In the genomic region with DNA sequence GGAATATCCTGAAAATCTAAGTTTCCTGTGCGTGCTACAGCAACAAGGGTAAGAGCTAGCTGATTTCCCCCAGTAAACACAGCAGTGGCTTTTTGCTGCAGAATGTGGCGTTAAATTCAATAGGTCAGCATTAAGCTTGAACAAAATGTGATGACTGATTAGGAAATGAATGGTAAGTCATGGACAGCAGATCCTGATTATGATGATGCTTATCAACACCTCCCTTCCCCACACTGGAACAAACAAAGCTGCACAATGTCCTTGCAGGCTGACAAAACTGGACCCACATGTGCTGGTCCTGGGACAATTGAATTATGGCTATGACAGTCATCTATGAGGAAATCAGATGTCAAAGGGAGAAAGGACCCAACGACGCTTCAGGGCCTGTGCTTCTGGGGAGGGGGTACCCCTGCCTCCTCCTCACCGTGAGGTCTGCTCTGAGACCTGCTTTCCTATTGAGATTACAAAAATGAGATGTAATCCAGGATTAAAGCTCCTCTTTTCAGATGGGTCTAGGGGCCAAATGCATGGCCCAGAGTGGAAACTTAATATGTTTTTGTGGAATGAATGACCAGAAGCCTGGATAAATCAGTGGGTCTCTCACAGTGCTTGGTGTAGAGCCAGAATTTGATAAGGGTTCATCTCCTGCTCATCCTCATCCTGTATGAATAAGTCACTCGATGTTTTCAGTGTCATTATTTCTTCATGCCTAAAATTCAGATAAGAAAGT, we compare ENCODE assay signal across 18 cellular contexts. TPM values are rescaled to one million over a fixed set of nuclear protein-coding genes. Genes with fewer than 3 reads are reported as not detected.
DNase-seq lines count a peak whose midpoint lies in the region; ATAC-seq, FAIRE-seq and TF ChIP-seq lines count a peak whose summit lies in the region.
"Had no signal": no experiment of that assay in that cellular context is flagged by ENCODE, and none has a peak within 500 bp of the region (broad histone marks: within the 10 kb centered on the region; RNA-seq: fewer than 3 reads in every experiment).

No MANE protein-coding gene starts in this region.

- POLR2A ChIA-PET in HepG2 (lab: Yijun Ruan, JAX) (no interaction called here), K562 (lab: Yijun Ruan, JAX) (no interaction called here)

- H3K4me3 ChIP-seq in HepG2 (replicated peaks in 1 of 3; ENCODE audit: insufficient read depth in 1 of 3, low read depth in 2 of 3, low read length in 3 of 3), result no peak overlapping the region
- H3K4me3 ChIP-seq in right lobe of liver, result no peak overlapping the region
- no peak overlapping the region for H3K4me3 ChIP-seq in K562
- H3K4me3 ChIP-seq in spleen, result no peak overlapping the region
- H3K4me3 ChIP-seq: BLaER1 had no signal

- TF ChIP-seq CTCF in HepG2 (CRISPR knock-in tag; IDR thresholded peaks at IDR 0.05) (no peak), right lobe of liver (IDR thresholded peaks at IDR 0.05) (no peak), K562 (IDR thresholded peaks at IDR 0.05 in 2 of 3, conservative IDR thresholded peaks at IDR 0.05 in 1 of 3; ENCODE audit: insufficient read depth in 2 of 3, low read depth in 1 of 3, low read length in 3 of 3) (no peak), spleen (IDR thresholded peaks at IDR 0.05 in 8 of 11, conservative IDR thresholded peaks at IDR 0.05 in 3 of 11) (no peak)

- H3K79me2 ChIP-seq in HepG2 (ENCODE audit: insufficient read depth, low read length) (no peaks in the 10 kb centered on the region), K562 (ENCODE audit: control insufficient read depth, insufficient read depth, low read length) (no peaks in the 10 kb centered on the region)

- H4K20me1 ChIP-seq in HepG2 (ENCODE audit: insufficient read depth, low read length) (no peaks in the 10 kb centered on the region), K562 (replicated peaks; ENCODE audit: control insufficient read depth, insufficient read depth, low read length) (no peaks in the 10 kb centered on the region)
- H4K20me1 ChIP-seq: BLaER1 had no signal

- intact Hi-C loops in HepG2 (cut with micrococcal nuclease; ENCODE audit: unreplicated experiment) (loop anchor here (5.0 to 10.0 kb wide), 5 partner anchors 285 to 1535 kb away; a partner anchor contains a TSS), right lobe of liver (cut with DNase I) (no loop called here), K562 (cut with micrococcal nuclease) (loop anchor here (10.0 kb wide), 2 partner anchors 1505 to 1735 kb away; no protein-coding TSS in a partner anchor), spleen (cut with DNase I; ENCODE audit: low total_unique reads) (no loop called here)

- no peaks in the 10 kb centered on the region for H3K36me3 ChIP-seq in HepG2 (replicated peaks in 1 of 2; ENCODE audit: control insufficient read depth in 1 of 2, insufficient read depth in 2 of 2, low read length in 2 of 2)
- H3K36me3 ChIP-seq in right lobe of liver, result no peaks in the 10 kb centered on the region
- no peaks in the 10 kb centered on the region for H3K36me3 ChIP-seq in K562 (ENCODE audit: control insufficient read depth, insufficient read depth, low read length)
- H3K36me3 ChIP-seq in spleen, result no peaks in the 10 kb centered on the region
- H3K36me3 ChIP-seq: BLaER1 had no signal

- no peaks in the 10 kb centered on the region for H3K9me1 ChIP-seq in K562 (ENCODE audit: control insufficient read depth, insufficient read depth, low read length)

- in situ Hi-C loops in HepG2 (cut with HindIII; ENCODE audit: extremely low pct_ligation_motif_present, low pct_unique_long_range_greater_than_20kb) (loop anchor here (25.0 kb wide), 1 partner anchor 303 kb away; no protein-coding TSS in a partner anchor), K562 (cut with MboI) (no loop called here)

- H3K9ac ChIP-seq in HepG2 (ENCODE audit: insufficient read depth, low read depth, low read length) (no peak overlapping the region), K562 (ENCODE audit: insufficient read depth in 1 of 2, low read depth in 2 of 2, low read length in 2 of 2) (no peak overlapping the region)
- H3K9ac ChIP-seq: BLaER1 had no signal

- 26% methylated on average over 6 of the region's 6 CpGs for WGBS in HepG2 (ENCODE audit: low lambda C conversion rate)
- WGBS in right lobe of liver (ENCODE audit: insufficient coverage, low coverage, low lambda C conversion rate, missing lambda C conversion rate), result 75% methylated on average over 4 of the region's 6 CpGs
- 3% methylated on average over 6 of the region's 6 CpGs for whole genome bisulfite sequencing in K562 (ENCODE audit: insufficient coverage, low coverage, missing lambda C conversion rate)
- WGBS in spleen, 5 donors, result 71 to 86% (median 82%) methylated on average over 6 of the region's 6 CpGs

- TF ChIP-seq POLR2A in HepG2 (IDR thresholded peaks at IDR 0.05; ENCODE audit: insufficient read depth in 1 of 2, low read depth in 2 of 2, low read length in 2 of 2) (no peak), right lobe of liver (IDR thresholded peaks at IDR 0.05) (no peak), K562 (conservative IDR thresholded peaks at IDR 0.05) (no peak), spleen (IDR thresholded peaks at IDR 0.05) (no peak)

- no peaks in the 10 kb centered on the region for H3K4me1 ChIP-seq in HepG2 (ENCODE audit: insufficient read depth, low read length)
- H3K4me1 ChIP-seq in right lobe of liver, result peaks cover 0 to 9% (median 0%) of the 10 kb centered on the region in 4 donors
- peaks cover 0 to 2% of the 10 kb centered on the region in 2 experiments; a peak in 1 of 5 replicates for H3K4me1 ChIP-seq in K562 (replicated peaks in 1 of 2; ENCODE audit: control insufficient read depth in 2 of 2, insufficient read depth in 2 of 2, low read length in 2 of 2)
- H3K4me1 ChIP-seq in spleen, result peaks cover 0 to 20% (median 12%) of the 10 kb centered on the region in 6 donors
- H3K4me1 ChIP-seq: BLaER1 had no signal

- CTCF ChIA-PET in HepG2 (lab: Yijun Ruan, JAX; ENCODE audit: low intra/inter-chr PET ratio, low total read pairs) (no interaction called here), K562 (lab: Yijun Ruan, JAX; ENCODE audit: low intra/inter-chr PET ratio) (no interaction called here)

- no peak for ATAC-seq in HepG2
- no peak for ATAC-seq in right lobe of liver
- ATAC-seq in K562, result no peak
- ATAC-seq in HG02938 (IDR thresholded peaks at IDR 0.05; ENCODE audit: unreplicated experiment), result no peak
- ATAC-seq: HCT116 had no signal

- DNase-seq in HepG2 (ENCODE audit: low spot score), result no peak
- DNase-seq in right lobe of liver, result no peak
- DNase-seq in K562 (ENCODE audit: extremely low read depth in 1 of 4, low spot score in 3 of 4), result no peak
- peak; percentile 36 to 96 for DNase-seq in lung microvascular endothelial cell (ENCODE audit: low read depth in 2 of 2)
- DNase-seq in midbrain (lab: John Stamatoyannopoulos, UW), result no peak
- no peak for DNase-seq in COLO829 (ENCODE audit: low spot score)
- DNase-seq in spleen, result no peak
- DNase-seq: Calu3; CD4-positive, alpha-beta memory T cell; DMS79 treated with DMSO at 0.1 percent for 48 hours; GF-D8; GOT3; H7; HFFc6 had no signal

- H2AFZ ChIP-seq in HepG2 (ENCODE audit: low read length), result no peak overlapping the region
- no peak overlapping the region for H2AFZ ChIP-seq in K562 (ENCODE audit: low read depth, low read length)

- no peak overlapping the region for H3K4me2 ChIP-seq in HepG2 (ENCODE audit: low read depth, low read length)
- no peak overlapping the region for H3K4me2 ChIP-seq in K562 (ENCODE audit: insufficient read depth, low read length)
- H3K4me2 ChIP-seq: BLaER1 had no signal

- TF ChIP-seq RAD21 in HepG2 (CRISPR knock-in tag; IDR thresholded peaks at IDR 0.05), result no peak
- no peak for TF ChIP-seq RAD21 in K562 (CRISPR knock-in tag; conservative IDR thresholded peaks at IDR 0.05 in 1 of 2, IDR thresholded peaks at IDR 0.05 in 1 of 2)

- H3K27me3 ChIP-seq in HepG2 (ENCODE audit: control insufficient read depth in 1 of 2, insufficient read depth in 2 of 2, low read length in 2 of 2) (no peaks in the 10 kb centered on the region; a peak in 1 of 5 replicates), right lobe of liver (no peaks in the 10 kb centered on the region), K562 (ENCODE audit: control insufficient read depth in 2 of 2, insufficient read depth in 2 of 2, low read length in 2 of 2) (no peaks in the 10 kb centered on the region; a peak in 1 of 5 replicates), spleen (replicated peaks in 1 of 7) (peaks cover 0 to 4% (median 0%) of the 10 kb centered on the region in 7 donors)
- H3K27me3 ChIP-seq: BLaER1 had no signal

- FAIRE-seq in HepG2 (lab: Jason Lieb, UNC) (no peak), K562 (lab: Jason Lieb, UNC) (no peak)

- H3K9me3 ChIP-seq in HepG2 (ENCODE audit: low read length) (no peaks in the 10 kb centered on the region), right lobe of liver (no peaks in the 10 kb centered on the region), K562 (replicated peaks; ENCODE audit: control insufficient read depth, insufficient read depth, low read depth, low read length) (no peaks in the 10 kb centered on the region), spleen (peaks cover 0 to 2% (median 0%) of the 10 kb centered on the region in 8 donors)
- H3K9me3 ChIP-seq: BLaER1 had no signal

- BruUV-seq in HepG2 (replicated peaks; lab: Mats Ljungman, UMichigan), result no TSS peak
- BruUV-seq in K562 (replicated peaks; lab: Mats Ljungman, UMichigan), result no TSS peak

- TF ChIP-seq EP300 in HepG2 (IDR thresholded peaks at IDR 0.05; ENCODE audit: low read depth in 2 of 2, low read length in 2 of 2), result no peak
- TF ChIP-seq EP300 in HepG2 (CRISPR knock-in tag; IDR thresholded peaks at IDR 0.05; ENCODE audit: borderline replicate concordance), result no peak
- TF ChIP-seq EP300 in K562 (IDR thresholded peaks at IDR 0.05; ENCODE audit: low read length), result no peak

- H3K27ac ChIP-seq in HepG2 (ENCODE audit: extremely low read length, insufficient read depth, low read length) (no peak overlapping the region), right lobe of liver (no peak overlapping the region), K562 (ENCODE audit: extremely low read depth, low read depth, low read length) (no peak overlapping the region), spleen (no peak overlapping the region)
- H3K27ac ChIP-seq: 22Rv1, BLaER1 had no signal

RNA-seq across cellular contexts. Expression of a gene that starts 32.0 kb away (rescaled TPM):
- total RNA-seq in HepG2 (2016; rRNA removed; fragmentation: Illumina TruSeq; extraction: Trizol) (17.9 and 22.7 TPM in 2 replicates), right lobe of liver (10 to 100 TPM in 5 of 6 experiments, 1 to 10 TPM in 1; 8.7 to 13.8 (median 11.6) TPM), K562 (2014; rRNA removed) (14.6 and 15.8 TPM in 2 replicates), K562 (2014; rRNA removed; fragmentation: Illumina TruSeq; extraction: Trizol) (22.0 and 25.3 TPM in 2 replicates), K562 (2015; rRNA removed; fragmentation: Illumina TruSeq; extraction: Trizol) (23.2 and 23.9 TPM in 2 replicates), K562 (2021) (14.5 and 18.3 TPM in 2 replicates), lung microvascular endothelial cell (15.7 and 24.0 TPM in 2 replicates), spleen (10 to 100 TPM; 64.5 to 83.3 (median 74.3) TPM)
- total RNA-seq in HepG2 (2016; cell fraction: cytosol; rRNA removed; fragmentation: Illumina TruSeq; extraction: Trizol; ENCODE audit: low read depth), result 2.3 and 2.8 TPM in 2 replicates
- 15.8 and 22.0 TPM in 2 replicates for total RNA-seq in HepG2 (2016; cell fraction: insoluble cytoplasmic fraction; rRNA removed; fragmentation: Illumina TruSeq; extraction: Trizol)
- total RNA-seq in HepG2 (2016; cell fraction: membrane; rRNA removed; fragmentation: Illumina TruSeq; extraction: Trizol), result 4.8 and 5.1 TPM in 2 replicates
- total RNA-seq in HepG2 (2016; cell fraction: nucleus; rRNA removed; fragmentation: Illumina TruSeq; extraction: Trizol), result 40.8 and 44.9 TPM in 2 replicates
- polyA plus RNA-seq in HepG2 (2011; rRNA removed) (10.7 and 11.7 TPM in 2 replicates), K562 (2011; rRNA removed) (13.3 and 15.5 TPM in 2 replicates), K562 (2014; fragmentation: Illumina TruSeq; extraction: Trizol) (18.9 and 23.0 TPM in 2 replicates), K562 (2014; fragmentation: Nextera tagmentation; extraction: Ambion mirVana) (1 to 10 TPM; 4.8 to 7.2 TPM), K562 (2014; rRNA removed) (15.5 and 17.7 TPM in 2 replicates), spleen (10 to 100 TPM; 16.2 to 17.1 (median 16.3) TPM)
- polyA plus RNA-seq in HepG2 (2011; cell fraction: cytosol; rRNA removed), result 4.8 and 6.3 TPM in 2 replicates
- 16.0 and 46.5 TPM in 2 replicates for polyA plus RNA-seq in HepG2 (2011; cell fraction: nucleus; rRNA removed)
- 13.4 and 16.1 TPM in 2 replicates for polyA plus RNA-seq in HepG2 (2012)
- 0.58 and 1.0 TPM in 2 replicates for polyA plus RNA-seq in HepG2 (2016; cell fraction: cytosol; fragmentation: Illumina TruSeq; extraction: Trizol; ENCODE audit: low read depth)
- polyA plus RNA-seq in HepG2 (2016; cell fraction: insoluble cytoplasmic fraction; fragmentation: Illumina TruSeq; extraction: Trizol; ENCODE audit: low read depth), result 14.3 and 16.2 TPM in 2 replicates
- 1.9 TPM in 2 replicates for polyA plus RNA-seq in HepG2 (2016; cell fraction: membrane; fragmentation: Illumina TruSeq; extraction: Trizol; ENCODE audit: low read depth)
- polyA plus RNA-seq in HepG2 (2016; cell fraction: nucleus; fragmentation: Illumina TruSeq; extraction: Trizol; ENCODE audit: insufficient read depth, low read depth), result 33.3 and 41.9 TPM in 2 replicates
- polyA minus RNA-seq in HepG2 (2011; rRNA and poly(A)+ RNA removed; ENCODE audit: low replicate concordance), result 8.9 and 16.2 TPM in 2 replicates
- polyA minus RNA-seq in HepG2 (2011; cell fraction: cytosol; rRNA and poly(A)+ RNA removed), result 13.9 and 14.4 TPM in 2 replicates
- 64.6 and 77.0 TPM in 2 replicates for polyA minus RNA-seq in HepG2 (2011; cell fraction: nucleus; rRNA and poly(A)+ RNA removed)
- 11.8 and 56.0 TPM in 2 replicates for total RNA-seq in K562 (2011; cell fraction: chromatin; rRNA removed; ENCODE audit: low replicate concordance)
- 10.5 and 13.9 TPM in 2 replicates for total RNA-seq in K562 (2011; cell fraction: nucleolus; rRNA removed)
- total RNA-seq in K562 (2011; cell fraction: nucleoplasm; rRNA removed), result 27.0 and 40.4 TPM in 2 replicates
- 3.1 and 5.0 TPM in 2 replicates for polyA plus RNA-seq in K562 (2011; cell fraction: cytosol; rRNA removed)
- polyA plus RNA-seq in K562 (2011; cell fraction: nucleus; rRNA removed), result 19.4 and 36.9 TPM in 2 replicates
- 10.9 and 13.6 TPM in 2 replicates for polyA plus RNA-seq in K562 (2012)
- polyA minus RNA-seq in K562 (2011; rRNA and poly(A)+ RNA removed), result 38.0 and 44.6 TPM in 2 replicates
- 9.2 and 12.2 TPM in 2 replicates for polyA minus RNA-seq in K562 (2011; cell fraction: cytosol; rRNA and poly(A)+ RNA removed)
- 26.8 and 47.7 TPM in 2 replicates for polyA minus RNA-seq in K562 (2011; cell fraction: nucleus; rRNA and poly(A)+ RNA removed)

Comparison
In these comparisons a context has a peak if more than half of its experiments do, and no peak if none do; other contexts are left out.
1. intact Hi-C loops: an anchor here in HepG2 (5.0 to 10.0 kb wide) and K562 (10.0 kb wide); none called in right lobe of liver and spleen.
2. DNase-seq: peak in lung microvascular endothelial cell (2 of 2); none in HepG2 (single experiment), right lobe of liver (0 of 3), K562 (0 of 4), midbrain (single experiment), COLO829 (single experiment) and spleen (single experiment).